1 cellular context compared by ENCODE assay signal in the genomic region with DNA sequence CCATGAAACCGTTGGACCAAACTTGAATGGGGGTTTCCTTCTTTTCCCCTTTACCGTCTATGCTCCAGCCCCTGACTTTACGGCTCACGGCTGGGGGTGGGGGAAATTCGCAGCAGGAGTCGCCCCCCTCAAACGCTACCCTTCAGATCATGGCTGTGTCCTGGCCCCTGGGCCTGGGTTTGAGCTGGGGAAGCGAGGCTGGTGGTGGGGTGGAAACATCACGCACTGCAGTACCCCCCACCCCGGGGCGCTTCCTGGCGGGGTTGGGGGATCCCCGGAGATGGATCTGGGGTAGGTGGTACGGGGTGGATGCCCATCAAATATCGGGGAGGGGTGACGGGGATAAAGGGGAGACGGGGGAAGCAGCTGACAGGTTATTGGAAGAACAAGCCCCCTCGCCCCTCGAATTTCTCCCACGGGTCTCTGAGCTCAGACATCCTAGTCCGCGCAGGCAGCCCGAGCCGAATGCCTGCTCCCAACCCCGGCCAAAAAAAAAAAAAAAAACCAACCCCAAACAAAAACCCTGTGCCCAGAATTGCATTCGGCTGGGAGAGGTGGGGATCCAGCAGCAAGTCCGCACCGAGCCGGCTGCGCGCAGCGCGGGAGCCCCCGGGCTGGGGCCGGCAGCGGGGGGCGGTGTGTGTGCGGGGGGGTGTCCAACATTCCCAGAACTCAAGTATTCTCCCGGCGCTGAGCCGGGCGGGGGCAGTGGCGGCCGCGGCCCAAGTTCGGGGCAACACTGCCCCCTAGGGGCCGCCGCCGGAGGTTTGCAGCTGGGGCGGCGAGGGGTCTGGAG.
TF ChIP-seq lines count a peak whose summit lies in the region.

No MANE protein-coding gene starts in this region.

TF ChIP-seq in HepG2, 621 proteins besides CTCF, POLR2A, EP300 and RAD21 (continued from another document):
- TF ChIP-seq, protein P1, sequence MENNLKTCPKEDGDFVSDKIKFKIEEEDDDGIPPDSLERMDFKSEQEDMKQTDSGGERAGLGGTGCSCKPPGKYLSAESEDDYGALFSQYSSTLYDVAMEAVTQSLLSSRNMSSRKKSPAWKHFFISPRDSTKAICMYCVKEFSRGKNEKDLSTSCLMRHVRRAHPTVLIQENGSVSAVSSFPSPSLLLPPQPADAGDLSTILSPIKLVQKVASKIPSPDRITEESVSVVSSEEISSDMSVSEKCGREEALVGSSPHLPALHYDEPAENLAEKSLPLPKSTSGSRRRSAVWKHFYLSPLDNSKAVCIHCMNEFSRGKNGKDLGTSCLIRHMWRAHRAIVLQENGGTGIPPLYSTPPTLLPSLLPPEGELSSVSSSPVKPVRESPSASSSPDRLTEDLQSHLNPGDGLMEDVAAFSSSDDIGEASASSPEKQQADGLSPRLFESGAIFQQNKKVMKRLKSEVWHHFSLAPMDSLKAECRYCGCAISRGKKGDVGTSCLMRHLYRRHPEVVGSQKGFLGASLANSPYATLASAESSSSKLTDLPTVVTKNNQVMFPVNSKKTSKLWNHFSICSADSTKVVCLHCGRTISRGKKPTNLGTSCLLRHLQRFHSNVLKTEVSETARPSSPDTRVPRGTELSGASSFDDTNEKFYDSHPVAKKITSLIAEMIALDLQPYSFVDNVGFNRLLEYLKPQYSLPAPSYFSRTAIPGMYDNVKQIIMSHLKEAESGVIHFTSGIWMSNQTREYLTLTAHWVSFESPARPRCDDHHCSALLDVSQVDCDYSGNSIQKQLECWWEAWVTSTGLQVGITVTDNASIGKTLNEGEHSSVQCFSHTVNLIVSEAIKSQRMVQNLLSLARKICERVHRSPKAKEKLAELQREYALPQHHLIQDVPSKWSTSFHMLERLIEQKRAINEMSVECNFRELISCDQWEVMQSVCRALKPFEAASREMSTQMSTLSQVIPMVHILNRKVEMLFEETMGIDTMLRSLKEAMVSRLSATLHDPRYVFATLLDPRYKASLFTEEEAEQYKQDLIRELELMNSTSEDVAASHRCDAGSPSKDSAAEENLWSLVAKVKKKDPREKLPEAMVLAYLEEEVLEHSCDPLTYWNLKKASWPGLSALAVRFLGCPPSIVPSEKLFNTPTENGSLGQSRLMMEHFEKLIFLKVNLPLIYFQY (CRISPR knock-in tag; IDR thresholded peaks at IDR 0.05; ENCODE audit: borderline replicate concordance): peak; percentile 39; the same call in 1 of the 2 replicates
- peak; percentile 48 for TF ChIP-seq HNRNPK (IDR thresholded peaks at IDR 0.05; ENCODE audit: low read depth, low read length, poor library complexity, severe bottlenecking)
- TF ChIP-seq PITX1 (CRISPR knock-in tag; IDR thresholded peaks at IDR 0.05): no peak
- no peak for TF ChIP-seq EHMT2 (IDR thresholded peaks at IDR 0.05; ENCODE audit: borderline replicate concordance, low read depth, low read length)
- TF ChIP-seq GATA4 (IDR thresholded peaks at IDR 0.05; ENCODE audit: borderline replicate concordance, low read depth): no peak
- peak; percentile 96 for TF ChIP-seq SRSF1 (optimal IDR thresholded peaks at IDR 0.05; ENCODE audit: low read depth, low read length)
- TF ChIP-seq TEAD3 (CRISPR knock-in tag; optimal IDR thresholded peaks at IDR 0.05; ENCODE audit: borderline replicate concordance): peak; percentile 61
- TF ChIP-seq ZNF296 (CRISPR knock-in tag; conservative IDR thresholded peaks at IDR 0.05): no peak
- TF ChIP-seq ATAD3A (CRISPR knock-in tag; IDR thresholded peaks at IDR 0.05): no peak
- TF ChIP-seq MLLT10 (CRISPR knock-in tag; IDR thresholded peaks at IDR 0.05): no peak
- TF ChIP-seq ZNF343 (CRISPR knock-in tag; IDR thresholded peaks at IDR 0.05): no peak
- TF ChIP-seq, protein P2, sequence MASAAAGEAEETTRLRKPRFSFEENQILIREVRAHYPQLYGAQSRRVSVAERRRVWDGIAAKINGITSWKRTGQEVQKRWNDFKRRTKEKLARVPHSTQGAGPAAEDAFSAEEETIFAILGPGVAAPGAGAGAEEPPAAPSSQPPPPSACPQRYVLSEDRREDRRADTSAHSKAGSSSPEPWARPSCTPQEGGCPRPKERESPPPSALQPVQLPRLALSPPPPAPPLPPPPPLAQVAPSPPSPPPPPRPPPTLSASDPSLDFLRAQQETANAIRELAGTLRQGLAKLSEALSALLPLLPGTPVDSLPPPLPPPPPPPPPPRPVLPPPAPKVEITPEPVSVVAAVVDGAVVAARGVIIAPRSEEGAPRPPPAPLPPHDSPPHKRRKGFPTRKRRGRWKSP (CRISPR knock-in tag; IDR thresholded peaks at IDR 0.05): no peak
- peak; percentile 71 for TF ChIP-seq YY1 (IDR thresholded peaks at IDR 0.05; ENCODE audit: insufficient read depth, insufficient replicate concordance, low read depth, low read length)
- TF ChIP-seq, protein P3, sequence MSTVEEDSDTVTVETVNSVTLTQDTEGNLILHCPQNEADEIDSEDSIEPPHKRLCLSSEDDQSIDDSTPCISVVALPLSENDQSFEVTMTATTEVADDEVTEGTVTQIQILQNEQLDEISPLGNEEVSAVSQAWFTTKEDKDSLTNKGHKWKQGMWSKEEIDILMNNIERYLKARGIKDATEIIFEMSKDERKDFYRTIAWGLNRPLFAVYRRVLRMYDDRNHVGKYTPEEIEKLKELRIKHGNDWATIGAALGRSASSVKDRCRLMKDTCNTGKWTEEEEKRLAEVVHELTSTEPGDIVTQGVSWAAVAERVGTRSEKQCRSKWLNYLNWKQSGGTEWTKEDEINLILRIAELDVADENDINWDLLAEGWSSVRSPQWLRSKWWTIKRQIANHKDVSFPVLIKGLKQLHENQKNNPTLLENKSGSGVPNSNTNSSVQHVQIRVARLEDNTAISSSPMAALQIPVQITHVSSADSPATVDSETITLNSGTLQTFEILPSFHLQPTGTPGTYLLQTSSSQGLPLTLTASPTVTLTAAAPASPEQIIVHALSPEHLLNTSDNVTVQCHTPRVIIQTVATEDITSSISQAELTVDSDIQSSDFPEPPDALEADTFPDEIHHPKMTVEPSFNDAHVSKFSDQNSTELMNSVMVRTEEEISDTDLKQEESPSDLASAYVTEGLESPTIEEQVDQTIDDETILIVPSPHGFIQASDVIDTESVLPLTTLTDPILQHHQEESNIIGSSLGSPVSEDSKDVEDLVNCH (CRISPR knock-in tag; IDR thresholded peaks at IDR 0.05): no peak
- no peak for TF ChIP-seq ZNF253 (CRISPR knock-in tag; IDR thresholded peaks at IDR 0.05; ENCODE audit: borderline replicate concordance)
- TF ChIP-seq NCOA5 (CRISPR knock-in tag; IDR thresholded peaks at IDR 0.05): no peak
- TF ChIP-seq, protein P4, sequence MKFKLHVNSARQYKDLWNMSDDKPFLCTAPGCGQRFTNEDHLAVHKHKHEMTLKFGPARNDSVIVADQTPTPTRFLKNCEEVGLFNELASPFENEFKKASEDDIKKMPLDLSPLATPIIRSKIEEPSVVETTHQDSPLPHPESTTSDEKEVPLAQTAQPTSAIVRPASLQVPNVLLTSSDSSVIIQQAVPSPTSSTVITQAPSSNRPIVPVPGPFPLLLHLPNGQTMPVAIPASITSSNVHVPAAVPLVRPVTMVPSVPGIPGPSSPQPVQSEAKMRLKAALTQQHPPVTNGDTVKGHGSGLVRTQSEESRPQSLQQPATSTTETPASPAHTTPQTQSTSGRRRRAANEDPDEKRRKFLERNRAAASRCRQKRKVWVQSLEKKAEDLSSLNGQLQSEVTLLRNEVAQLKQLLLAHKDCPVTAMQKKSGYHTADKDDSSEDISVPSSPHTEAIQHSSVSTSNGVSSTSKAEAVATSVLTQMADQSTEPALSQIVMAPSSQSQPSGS (CRISPR knock-in tag; IDR thresholded peaks at IDR 0.05): no peak
- TF ChIP-seq REXO4 (CRISPR knock-in tag; IDR thresholded peaks at IDR 0.05; ENCODE audit: borderline replicate concordance): no peak
- no peak for TF ChIP-seq NCOA2 (CRISPR knock-in tag; IDR thresholded peaks at IDR 0.05)
- TF ChIP-seq NONO (IDR thresholded peaks at IDR 0.05): no peak
- TF ChIP-seq NONO (CRISPR knock-in tag; conservative IDR thresholded peaks at IDR 0.05): peak; percentile 43; the same call in 1 of the 2 replicates
- TF ChIP-seq KDM4B (CRISPR knock-in tag; IDR thresholded peaks at IDR 0.05): no peak
- peak; percentile 63 for TF ChIP-seq XRCC5 (optimal IDR thresholded peaks at IDR 0.05; ENCODE audit: low read length)
- TF ChIP-seq ZNF569 (CRISPR knock-in tag; IDR thresholded peaks at IDR 0.05; ENCODE audit: borderline replicate concordance): no peak
- TF ChIP-seq CREM (IDR thresholded peaks at IDR 0.05): no peak
- no peak for TF ChIP-seq CREM (CRISPR knock-in tag; IDR thresholded peaks at IDR 0.05)
- TF ChIP-seq SIN3B (IDR thresholded peaks at IDR 0.05; ENCODE audit: low read length): no peak
- TF ChIP-seq, protein P5, sequence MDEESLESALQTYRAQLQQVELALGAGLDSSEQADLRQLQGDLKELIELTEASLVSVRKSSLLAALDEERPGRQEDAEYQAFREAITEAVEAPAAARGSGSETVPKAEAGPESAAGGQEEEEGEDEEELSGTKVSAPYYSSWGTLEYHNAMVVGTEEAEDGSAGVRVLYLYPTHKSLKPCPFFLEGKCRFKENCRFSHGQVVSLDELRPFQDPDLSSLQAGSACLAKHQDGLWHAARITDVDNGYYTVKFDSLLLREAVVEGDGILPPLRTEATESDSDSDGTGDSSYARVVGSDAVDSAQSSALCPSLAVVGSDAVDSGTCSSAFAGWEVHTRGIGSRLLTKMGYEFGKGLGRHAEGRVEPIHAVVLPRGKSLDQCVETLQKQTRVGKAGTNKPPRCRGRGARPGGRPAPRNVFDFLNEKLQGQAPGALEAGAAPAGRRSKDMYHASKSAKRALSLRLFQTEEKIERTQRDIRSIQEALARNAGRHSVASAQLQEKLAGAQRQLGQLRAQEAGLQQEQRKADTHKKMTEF (CRISPR knock-in tag; IDR thresholded peaks at IDR 0.05): peak; percentile 68
- TF ChIP-seq, protein P6, sequence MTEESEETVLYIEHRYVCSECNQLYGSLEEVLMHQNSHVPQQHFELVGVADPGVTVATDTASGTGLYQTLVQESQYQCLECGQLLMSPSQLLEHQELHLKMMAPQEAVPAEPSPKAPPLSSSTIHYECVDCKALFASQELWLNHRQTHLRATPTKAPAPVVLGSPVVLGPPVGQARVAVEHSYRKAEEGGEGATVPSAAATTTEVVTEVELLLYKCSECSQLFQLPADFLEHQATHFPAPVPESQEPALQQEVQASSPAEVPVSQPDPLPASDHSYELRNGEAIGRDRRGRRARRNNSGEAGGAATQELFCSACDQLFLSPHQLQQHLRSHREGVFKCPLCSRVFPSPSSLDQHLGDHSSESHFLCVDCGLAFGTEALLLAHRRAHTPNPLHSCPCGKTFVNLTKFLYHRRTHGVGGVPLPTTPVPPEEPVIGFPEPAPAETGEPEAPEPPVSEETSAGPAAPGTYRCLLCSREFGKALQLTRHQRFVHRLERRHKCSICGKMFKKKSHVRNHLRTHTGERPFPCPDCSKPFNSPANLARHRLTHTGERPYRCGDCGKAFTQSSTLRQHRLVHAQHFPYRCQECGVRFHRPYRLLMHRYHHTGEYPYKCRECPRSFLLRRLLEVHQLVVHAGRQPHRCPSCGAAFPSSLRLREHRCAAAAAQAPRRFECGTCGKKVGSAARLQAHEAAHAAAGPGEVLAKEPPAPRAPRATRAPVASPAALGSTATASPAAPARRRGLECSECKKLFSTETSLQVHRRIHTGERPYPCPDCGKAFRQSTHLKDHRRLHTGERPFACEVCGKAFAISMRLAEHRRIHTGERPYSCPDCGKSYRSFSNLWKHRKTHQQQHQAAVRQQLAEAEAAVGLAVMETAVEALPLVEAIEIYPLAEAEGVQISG (CRISPR knock-in tag; IDR thresholded peaks at IDR 0.05): 0 out of 2 replicates have a peak, but pooled peaks have one; percentile 24
- TF ChIP-seq, protein P7, sequence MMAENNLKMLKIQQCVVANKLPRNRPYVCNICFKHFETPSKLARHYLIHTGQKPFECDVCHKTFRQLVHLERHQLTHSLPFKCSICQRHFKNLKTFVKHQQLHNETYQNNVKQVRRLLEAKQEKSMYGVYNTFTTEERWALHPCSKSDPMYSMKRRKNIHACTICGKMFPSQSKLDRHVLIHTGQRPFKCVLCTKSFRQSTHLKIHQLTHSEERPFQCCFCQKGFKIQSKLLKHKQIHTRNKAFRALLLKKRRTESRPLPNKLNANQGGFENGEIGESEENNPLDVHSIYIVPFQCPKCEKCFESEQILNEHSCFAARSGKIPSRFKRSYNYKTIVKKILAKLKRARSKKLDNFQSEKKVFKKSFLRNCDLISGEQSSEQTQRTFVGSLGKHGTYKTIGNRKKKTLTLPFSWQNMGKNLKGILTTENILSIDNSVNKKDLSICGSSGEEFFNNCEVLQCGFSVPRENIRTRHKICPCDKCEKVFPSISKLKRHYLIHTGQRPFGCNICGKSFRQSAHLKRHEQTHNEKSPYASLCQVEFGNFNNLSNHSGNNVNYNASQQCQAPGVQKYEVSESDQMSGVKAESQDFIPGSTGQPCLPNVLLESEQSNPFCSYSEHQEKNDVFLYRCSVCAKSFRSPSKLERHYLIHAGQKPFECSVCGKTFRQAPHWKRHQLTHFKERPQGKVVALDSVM (CRISPR knock-in tag; IDR thresholded peaks at IDR 0.05): no peak
- TF ChIP-seq ZNF335 (CRISPR knock-in tag; IDR thresholded peaks at IDR 0.05): peak; percentile 49; the same call in 1 of the 2 replicates
- no peak for TF ChIP-seq SP1 (IDR thresholded peaks at IDR 0.05)
- TF ChIP-seq SP1 (CRISPR knock-in tag; IDR thresholded peaks at IDR 0.05): no peak
- TF ChIP-seq, protein P8, sequence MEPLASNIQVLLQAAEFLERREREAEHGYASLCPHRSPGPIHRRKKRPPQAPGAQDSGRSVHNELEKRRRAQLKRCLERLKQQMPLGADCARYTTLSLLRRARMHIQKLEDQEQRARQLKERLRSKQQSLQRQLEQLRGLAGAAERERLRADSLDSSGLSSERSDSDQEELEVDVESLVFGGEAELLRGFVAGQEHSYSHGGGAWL (CRISPR knock-in tag; IDR thresholded peaks at IDR 0.05): 0 out of 2 replicates have a peak, but pooled peaks have one; percentile 37
- TF ChIP-seq SMARCE1 (IDR thresholded peaks at IDR 0.05; ENCODE audit: borderline replicate concordance): no peak
- no peak for TF ChIP-seq NR2C2 (CRISPR knock-in tag; IDR thresholded peaks at IDR 0.05; ENCODE audit: borderline replicate concordance)
- TF ChIP-seq ZNF644 (CRISPR knock-in tag; IDR thresholded peaks at IDR 0.05; ENCODE audit: low read depth): no peak
- TF ChIP-seq NFYC (CRISPR knock-in tag; IDR thresholded peaks at IDR 0.05): no peak; the same call in 1 of the 2 replicates
- peak; percentile 38; the same call in 1 of the 2 replicates for TF ChIP-seq HDAC1 (CRISPR knock-in tag; IDR thresholded peaks at IDR 0.05)
- TF ChIP-seq MED8 (CRISPR knock-in tag; IDR thresholded peaks at IDR 0.05; ENCODE audit: insufficient replicate concordance): no peak
- TF ChIP-seq, protein P9, sequence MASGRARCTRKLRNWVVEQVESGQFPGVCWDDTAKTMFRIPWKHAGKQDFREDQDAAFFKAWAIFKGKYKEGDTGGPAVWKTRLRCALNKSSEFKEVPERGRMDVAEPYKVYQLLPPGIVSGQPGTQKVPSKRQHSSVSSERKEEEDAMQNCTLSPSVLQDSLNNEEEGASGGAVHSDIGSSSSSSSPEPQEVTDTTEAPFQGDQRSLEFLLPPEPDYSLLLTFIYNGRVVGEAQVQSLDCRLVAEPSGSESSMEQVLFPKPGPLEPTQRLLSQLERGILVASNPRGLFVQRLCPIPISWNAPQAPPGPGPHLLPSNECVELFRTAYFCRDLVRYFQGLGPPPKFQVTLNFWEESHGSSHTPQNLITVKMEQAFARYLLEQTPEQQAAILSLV (CRISPR knock-in tag; IDR thresholded peaks at IDR 0.05; ENCODE audit: borderline replicate concordance): peak; percentile 46; the same call in 1 of the 2 replicates
